25 cellular contexts compared by ENCODE assay signal in the genomic region with DNA sequence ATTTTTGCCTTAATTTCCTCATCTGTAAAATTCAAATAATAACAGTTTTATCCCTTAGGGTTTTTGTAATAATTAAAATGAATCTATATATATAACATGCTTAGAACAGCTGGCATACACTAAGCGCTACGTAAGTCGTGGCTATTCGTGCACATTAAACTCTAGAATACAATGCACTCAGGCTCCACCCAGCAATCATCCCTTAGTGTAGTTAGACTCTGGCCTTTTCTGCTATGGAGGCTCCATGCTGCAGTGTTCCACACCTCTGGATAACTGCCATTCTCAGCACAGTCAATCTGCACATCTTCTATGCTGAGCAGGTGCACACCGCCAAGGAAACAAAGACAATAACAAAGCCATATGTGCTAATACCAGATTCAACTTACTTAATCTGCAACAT.
"Had no signal": no experiment of that assay in that cellular context is flagged by ENCODE, and none has a peak within 500 bp of the region (broad histone marks: within the 10 kb centered on the region; RNA-seq: fewer than 3 reads in every experiment).

No MANE protein-coding gene starts in this region.

- H3K27ac ChIP-seq: adrenal gland, body of pancreas, epithelial cell of prostate, esophagus squamous epithelium, gastroesophageal sphincter had no signal

- H3K9me3 ChIP-seq: adrenal gland, body of pancreas, esophagus squamous epithelium, gastroesophageal sphincter had no signal

- H3K4me1 ChIP-seq: adrenal gland, body of pancreas had no signal

- DNase-seq: activated CD4-positive, alpha-beta memory T cell treated with anti-CD3 and anti-CD28 coated beads for 36 hours; activated CD4-positive, alpha-beta T cell treated with anti-CD3 and anti-CD28 coated beads for 36 hours; activated CD4-positive, alpha-beta T cell treated with anti-CD3 and anti-CD28 coated beads, Interleukin-2, amount 10 ng/mL, durations not matched to agents 24 days and 14 days; activated CD4-positive, CD25-positive, alpha-beta regulatory T cell; activated CD4-positive, CD25-positive, alpha-beta regulatory T cell treated with anti-CD3 and anti-CD28 coated beads, Interleukin-2, amount 50 U/mL, for 72 hours; activated CD8-positive, alpha-beta memory T cell treated with anti-CD3 and anti-CD28 coated beads, Interleukin-2, amount 10 ng/mL, durations not matched to agents 7 days and 5 days; activated CD8-positive, alpha-beta memory T cell treated with anti-CD3 and anti-CD28 coated beads, Interleukin-2, amount 50 U/mL, for 4 hours; activated CD8-positive, alpha-beta T cell treated with anti-CD3 and anti-CD28 coated beads, Interleukin-2, amount 10 ng/mL, durations not matched to agents 7 days and 5 days; activated effector memory CD4-positive, alpha-beta T cell treated with anti-CD3 and anti-CD28 coated beads, Interleukin-2, amount 50 U/mL, for 16 hours; activated naive CD4-positive, alpha-beta T cell treated with anti-CD3 and anti-CD28 coated beads for 36 hours; activated naive CD8-positive, alpha-beta T cell treated with anti-CD3 and anti-CD28 coated beads for 36 hours; activated naive CD8-positive, alpha-beta T cell treated with anti-CD3 and anti-CD28 coated beads, Interleukin-2, amount 50 U/mL, for 24 hours; activated T-cell treated with anti-CD3 and anti-CD28 coated beads, Interleukin-2, amount 50 U/mL, for 1 hour; activated T-cell treated with anti-CD3 and anti-CD28 coated beads, Interleukin-2, amount 50 U/mL, for 48 hours; adrenal gland; amygdala; aorta; body of pancreas; caudate nucleus; effector CD8-positive, alpha-beta T cell; esophagus squamous epithelium; foreskin melanocyte; T-helper 2 cell had no signal

- ATAC-seq: activated CD4-positive, alpha-beta T cell treated with anti-CD3 and anti-CD28 coated beads for 36 hours; activated CD8-positive, alpha-beta memory T cell treated with anti-CD3 and anti-CD28 coated beads, Interleukin-2, amount 10 ng/mL, durations not matched to agents 7 days and 5 days; activated CD8-positive, alpha-beta T cell treated with anti-CD3 and anti-CD28 coated beads, Interleukin-2, amount 10 ng/mL, durations not matched to agents 7 days and 5 days; activated naive CD8-positive, alpha-beta T cell treated with anti-CD3 and anti-CD28 coated beads, Interleukin-2, amount 50 U/mL, for 24 hours; body of pancreas; gastroesophageal sphincter had no signal

- H3K4me3 ChIP-seq: adrenal gland, body of pancreas, esophagus squamous epithelium, gastroesophageal sphincter had no signal

- H3K27me3 ChIP-seq: adrenal gland, body of pancreas, esophagus squamous epithelium, gastroesophageal sphincter had no signal

- H3K36me3 ChIP-seq: adrenal gland, esophagus squamous epithelium, gastroesophageal sphincter had no signal
